In the genomic region with DNA sequence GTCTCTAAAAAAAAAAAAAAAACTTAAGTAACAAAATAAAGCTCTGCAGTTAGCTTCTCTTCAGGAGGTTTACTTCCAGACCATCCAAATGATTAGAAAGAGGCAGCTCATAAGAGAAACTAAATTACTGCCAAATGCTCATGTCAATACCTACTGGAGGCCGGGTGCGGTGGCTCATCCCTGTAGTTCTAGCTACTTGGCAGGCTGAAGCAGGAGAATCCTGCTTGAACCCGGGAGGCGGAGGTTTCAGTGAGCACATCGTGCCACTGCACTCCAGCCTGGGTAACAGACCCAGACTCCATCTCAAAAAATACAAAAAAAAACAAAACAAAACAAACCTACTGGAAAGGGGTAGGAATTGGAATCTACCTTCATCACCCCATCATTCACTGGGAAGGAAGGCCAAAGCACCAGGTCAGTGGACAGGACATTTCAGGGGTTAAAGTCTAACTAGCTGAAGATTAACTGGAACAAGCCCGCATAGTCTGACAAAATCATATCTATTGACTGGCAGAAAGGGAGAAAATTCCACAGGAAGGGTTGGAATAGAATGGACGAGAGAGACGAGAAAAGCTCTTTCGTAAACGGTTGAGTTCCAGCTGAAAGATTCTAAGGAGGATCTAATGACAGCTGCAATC, we compare ENCODE assay signal across 2 cellular contexts.
TF ChIP-seq lines count a peak whose summit lies in the region.

No MANE protein-coding gene starts in this region.

TF ChIP-seq in SK-N-SH, 30 proteins besides CTCF, POLR2A, EP300 and RAD21 (continued from another document):
- TF ChIP-seq NFIC (IDR thresholded peaks at IDR 0.05; ENCODE audit: borderline replicate concordance) (no peak), REST (IDR thresholded peaks at IDR 0.05; ENCODE audit: low read depth, low read length) (no peak)

TF ChIP-seq in SK-N-SH treated with all-trans-retinoic acid at 6 μM for 48 hours, 23 proteins besides CTCF, POLR2A, EP300 and RAD21 (continued from another document):
- TF ChIP-seq, protein P1, sequence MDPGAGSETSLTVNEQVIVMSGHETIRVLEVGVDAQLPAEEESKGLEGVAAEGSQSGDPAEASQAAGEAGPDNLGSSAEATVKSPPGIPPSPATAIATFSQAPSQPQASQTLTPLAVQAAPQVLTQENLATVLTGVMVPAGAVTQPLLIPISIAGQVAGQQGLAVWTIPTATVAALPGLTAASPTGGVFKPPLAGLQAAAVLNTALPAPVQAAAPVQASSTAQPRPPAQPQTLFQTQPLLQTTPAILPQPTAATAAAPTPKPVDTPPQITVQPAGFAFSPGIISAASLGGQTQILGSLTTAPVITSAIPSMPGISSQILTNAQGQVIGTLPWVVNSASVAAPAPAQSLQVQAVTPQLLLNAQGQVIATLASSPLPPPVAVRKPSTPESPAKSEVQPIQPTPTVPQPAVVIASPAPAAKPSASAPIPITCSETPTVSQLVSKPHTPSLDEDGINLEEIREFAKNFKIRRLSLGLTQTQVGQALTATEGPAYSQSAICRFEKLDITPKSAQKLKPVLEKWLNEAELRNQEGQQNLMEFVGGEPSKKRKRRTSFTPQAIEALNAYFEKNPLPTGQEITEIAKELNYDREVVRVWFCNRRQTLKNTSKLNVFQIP (CRISPR knock-in tag; IDR thresholded peaks at IDR 0.05; ENCODE audit: borderline replicate concordance, low read depth), result no peak
- TF ChIP-seq ZNF8 (CRISPR knock-in tag; IDR thresholded peaks at IDR 0.05), result no peak
- no peak for TF ChIP-seq ZFP30 (CRISPR knock-in tag; IDR thresholded peaks at IDR 0.05)
- no peak for TF ChIP-seq SNAI2 (CRISPR knock-in tag; IDR thresholded peaks at IDR 0.05)
- no peak for TF ChIP-seq BACH2 (CRISPR knock-in tag; IDR thresholded peaks at IDR 0.05; ENCODE audit: borderline replicate concordance)
- no peak for TF ChIP-seq RARB (CRISPR knock-in tag; IDR thresholded peaks at IDR 0.05)
- no peak for TF ChIP-seq TCF4 (CRISPR knock-in tag; IDR thresholded peaks at IDR 0.05; ENCODE audit: borderline replicate concordance)
- TF ChIP-seq ZNF70 (CRISPR knock-in tag; IDR thresholded peaks at IDR 0.05), result no peak
- TF ChIP-seq, protein P2, sequence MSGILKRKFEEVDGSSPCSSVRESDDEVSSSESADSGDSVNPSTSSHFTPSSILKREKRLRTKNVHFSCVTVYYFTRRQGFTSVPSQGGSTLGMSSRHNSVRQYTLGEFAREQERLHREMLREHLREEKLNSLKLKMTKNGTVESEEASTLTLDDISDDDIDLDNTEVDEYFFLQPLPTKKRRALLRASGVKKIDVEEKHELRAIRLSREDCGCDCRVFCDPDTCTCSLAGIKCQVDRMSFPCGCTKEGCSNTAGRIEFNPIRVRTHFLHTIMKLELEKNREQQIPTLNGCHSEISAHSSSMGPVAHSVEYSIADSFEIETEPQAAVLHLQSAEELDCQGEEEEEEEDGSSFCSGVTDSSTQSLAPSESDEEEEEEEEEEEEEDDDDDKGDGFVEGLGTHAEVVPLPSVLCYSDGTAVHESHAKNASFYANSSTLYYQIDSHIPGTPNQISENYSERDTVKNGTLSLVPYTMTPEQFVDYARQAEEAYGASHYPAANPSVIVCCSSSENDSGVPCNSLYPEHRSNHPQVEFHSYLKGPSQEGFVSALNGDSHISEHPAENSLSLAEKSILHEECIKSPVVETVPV (CRISPR knock-in tag; IDR thresholded peaks at IDR 0.05), result no peak
- no peak for TF ChIP-seq ZNF565 (CRISPR knock-in tag; conservative IDR thresholded peaks at IDR 0.05; ENCODE audit: low read depth)
- TF ChIP-seq ISL1 (CRISPR knock-in tag; IDR thresholded peaks at IDR 0.05), result no peak
- no peak for TF ChIP-seq GLIS3 (CRISPR knock-in tag; IDR thresholded peaks at IDR 0.05)
- TF ChIP-seq PPARA (CRISPR knock-in tag; IDR thresholded peaks at IDR 0.05; ENCODE audit: borderline replicate concordance), result no peak
